Comparison of ENCODE assay signal across 10 cellular contexts in genomic region chr4:14783011-14783877, GRCh38.
DNase-seq lines count a peak whose midpoint lies in the region; ATAC-seq, FAIRE-seq and TF ChIP-seq lines count a peak whose summit lies in the region.
"Had no signal": no experiment of that assay in that cellular context is flagged by ENCODE, and none has a peak within 500 bp of the region (broad histone marks: within the 10 kb centered on the region; RNA-seq: fewer than 3 reads in every experiment).

No MANE protein-coding gene starts in this region.

- DNase-seq in H54 (ENCODE audit: insufficient read length, low spot score) (peak; percentile 5), NCI-H226 (peak; percentile 72), kidney glomerular epithelial cell (lab: John Stamatoyannopoulos, UW) (peak; percentile 26), thyroid gland (no peak), cerebellar cortex (ENCODE audit: low spot score) (no peak), pons (ENCODE audit: low spot score) (no peak), cerebellar nuclear complex (lab: John Stamatoyannopoulos, UW) (no peak)
- DNase-seq: activated naive CD8-positive, alpha-beta T cell treated with anti-CD3 and anti-CD28 coated beads, Interleukin-2, amount 10 ng/mL, durations not matched to agents 7 days and 5 days had no signal

- FAIRE-seq in H54 (lab: Jason Lieb, UNC): no peak

- H3K4me3 ChIP-seq in thyroid gland (replicated peaks in 1 of 3): no peak overlapping the region
- H3K4me3 ChIP-seq: skin epidermis had no signal

- no peaks in the 10 kb centered on the region for H3K4me1 ChIP-seq in thyroid gland

- intact Hi-C loops in thyroid gland (cut with DNase I): no loop called here

- peak; percentile 91 for ATAC-seq in GM18867 (IDR thresholded peaks at IDR 0.05; ENCODE audit: unreplicated experiment)

- WGBS in thyroid gland, 2 donors: 49 to 64% methylated on average over 5 of the region's 5 CpGs

- no peaks in the 10 kb centered on the region for H3K9me3 ChIP-seq in thyroid gland

- H3K27ac ChIP-seq in thyroid gland: no peak overlapping the region
- H3K27ac ChIP-seq: skin epidermis had no signal

- TF ChIP-seq CTCF in thyroid gland (IDR thresholded peaks at IDR 0.05): no peak

- no peaks in the 10 kb centered on the region for H3K36me3 ChIP-seq in thyroid gland

- no peaks in the 10 kb centered on the region for H3K27me3 ChIP-seq in thyroid gland

- TF ChIP-seq POLR2A in H54 (IDR thresholded peaks at IDR 0.05; ENCODE audit: low read depth, low read length) (no peak), thyroid gland (IDR thresholded peaks at IDR 0.05) (no peak)

Comparison
In these comparisons a context has a peak if more than half of its experiments do, and no peak if none do; other contexts are left out.
1. DNase-seq: peak in H54 (single experiment), NCI-H226 (single experiment) and kidney glomerular epithelial cell (single experiment); none in thyroid gland (0 of 2), cerebellar cortex (single experiment), pons (single experiment) and cerebellar nuclear complex (0 of 2).